In the genomic region with DNA sequence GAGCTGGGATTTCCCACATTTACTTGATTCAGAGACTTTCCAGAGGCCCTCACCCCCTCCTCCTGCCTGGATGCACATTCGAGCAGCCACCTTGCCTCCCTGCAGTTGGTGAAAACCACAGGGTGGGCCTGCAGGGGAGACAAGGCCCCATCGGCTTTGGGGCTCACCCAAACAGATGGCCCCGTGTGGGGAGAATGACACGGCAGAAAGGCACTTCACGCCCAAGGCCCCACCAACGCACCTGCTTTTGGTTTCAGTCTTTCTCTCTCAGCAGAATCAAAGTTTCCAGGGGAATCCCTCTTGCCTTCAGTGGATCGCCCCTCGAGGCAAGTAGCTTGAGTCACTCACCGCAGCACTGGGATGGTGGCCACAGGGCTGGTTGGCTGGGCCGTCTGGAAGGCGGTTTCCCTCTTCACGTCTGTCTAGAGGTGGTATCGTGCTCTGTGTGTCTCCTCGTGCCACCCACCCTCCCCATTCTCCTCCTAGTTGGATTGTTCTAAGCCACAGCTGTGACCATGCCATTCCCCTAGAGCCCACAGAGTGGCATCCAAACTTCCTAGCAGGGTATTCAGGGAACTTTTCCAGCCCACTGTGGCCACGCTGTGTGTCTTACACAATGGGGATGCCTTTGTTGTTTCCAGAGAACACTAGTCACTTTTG, we compare ENCODE assay signal across 8 cellular contexts. TPM values are rescaled to one million over a fixed set of nuclear protein-coding genes. Genes with fewer than 3 reads are reported as not detected.
DNase-seq lines count a peak whose midpoint lies in the region; ATAC-seq, FAIRE-seq and TF ChIP-seq lines count a peak whose summit lies in the region.

No MANE protein-coding gene starts in this region.

- CTCF ChIA-PET in GM12878 (lab: Yijun Ruan, JAX): interaction anchor here (0.7 to 3.7 kb wide), 7 partner anchors 9 to 76 kb away, joined by 3 to 40 read pairs (median 4); no protein-coding TSS in a partner anchor

- TF ChIP-seq POLR2A in GM18505 (IDR thresholded peaks at IDR 0.05; ENCODE audit: borderline replicate concordance, extremely low read depth, insufficient read depth, insufficient read length) (no peak), GM12878 (IDR thresholded peaks at IDR 0.05; ENCODE audit: low read depth, low read length) (peak; percentile 81)

- H3K79me2 ChIP-seq in GM12878 (ENCODE audit: control insufficient read depth, insufficient read depth, low read length) (no peaks in the 10 kb centered on the region), GM23248 (ENCODE audit: insufficient read depth) (no peaks in the 10 kb centered on the region)

- intact Hi-C loops in GM12878 (cut with micrococcal nuclease; ENCODE audit: unreplicated experiment): loop anchor here (1.0 to 10.0 kb wide), 3 partner anchors 18 to 961 kb away; no protein-coding TSS in a partner anchor

- H2AFZ ChIP-seq in GM12878 (ENCODE audit: control insufficient read depth, low read depth, low read length): peak overlapping the region; percentile 64
- H2AFZ ChIP-seq in GM23248: no peak overlapping the region

- H3K4me2 ChIP-seq in GM12878 (ENCODE audit: control insufficient read depth, insufficient read depth) (peak overlapping the region; percentile 91), GM23248 (ENCODE audit: unreplicated experiment) (no peak overlapping the region)

- no peak for TF ChIP-seq RAD21 in GM12878 (IDR thresholded peaks at IDR 0.05; ENCODE audit: insufficient read depth, low read depth, low read length)

- peak; percentile 2 to 17 (median 13); a peak in 3 of 6 replicates for TF ChIP-seq CTCF in GM12878 (IDR thresholded peaks at IDR 0.05 in 2 of 3, conservative IDR thresholded peaks at IDR 0.05 in 1 of 3; ENCODE audit: control insufficient read depth in 2 of 3, extremely low read depth in 1 of 3, insufficient read depth in 1 of 3, low read depth in 3 of 3, low read length in 3 of 3)

- H3K9ac ChIP-seq in GM12878 (ENCODE audit: control insufficient read depth, insufficient read depth, low read length) (peak overlapping the region; percentile 76), GM23248 (no peak overlapping the region)

- H3K36me3 ChIP-seq in GM12878 (ENCODE audit: control insufficient read depth in 2 of 2, insufficient read depth in 2 of 2, low read length in 1 of 2) (no peaks in the 10 kb centered on the region), GM23248 (ENCODE audit: low read depth) (no peaks in the 10 kb centered on the region)

- H4K20me1 ChIP-seq in GM12878 (ENCODE audit: control insufficient read depth, insufficient read depth) (no peaks in the 10 kb centered on the region), GM23248 (ENCODE audit: insufficient read depth) (no peaks in the 10 kb centered on the region)

- DNase-seq in T-helper 1 cell (peak in 4 of 5 donors; percentile 7 to 83 (median 10)), GM12878 (ENCODE audit: low read depth, low spot score) (peak; percentile 90), NCI-H526 treated with DMSO at 0.1 percent for 48 hours (lab: John Stamatoyannopoulos, UW) (no peak), GM23248 (no peak), dermis blood vessel endothelial cell (no peak)
- peak; percentile 74 to 78 for DNase-seq in stimulated activated CD4-positive, alpha-beta T cell treated with anti-CD3 and anti-CD28 coated beads, Interleukin-2, amount 100 ng/mL, for 48 hours

- SMC1A ChIA-PET in GM12878 (lab: Charles Lee; ENCODE audit: uncharacterized antibody, unreplicated experiment): interaction anchor here (0.8 to 3.7 kb wide), 15 partner anchors 10 to 115 kb away, joined by 3 to 50 read pairs (median 3); no protein-coding TSS in a partner anchor

- in situ Hi-C loops in GM12878 (cut with MboI) (no loop called here), GM23248 (cut with MboI) (loop anchor here (25.0 kb wide), 1 partner anchor 758 kb away; no protein-coding TSS in a partner anchor)

- no peaks in the 10 kb centered on the region for H3K9me2 ChIP-seq in GM23248 (ENCODE audit: insufficient read depth)

- peaks cover 34% of the 10 kb centered on the region for H3K4me1 ChIP-seq in GM12878 (ENCODE audit: control insufficient read depth, insufficient read depth, low read length)
- peaks cover 6% of the 10 kb centered on the region; the same call in 1 of the 2 replicates for H3K4me1 ChIP-seq in GM23248 (ENCODE audit: insufficient read depth)

- RAD21 ChIA-PET in GM12878 (lab: Charles Lee; ENCODE audit: unreplicated experiment): interaction anchor here (0.8 to 3.7 kb wide), 10 partner anchors 8 to 565 kb away, joined by 3 to 50 read pairs (median 6); no protein-coding TSS in a partner anchor

- no peaks in the 10 kb centered on the region for H3K27me3 ChIP-seq in GM12878 (replicated peaks in 1 of 2; ENCODE audit: control insufficient read depth in 2 of 2, insufficient read depth in 2 of 2, low read length in 1 of 2)
- no peaks in the 10 kb centered on the region for H3K27me3 ChIP-seq in GM23248 (replicated peaks; ENCODE audit: insufficient read depth)

- ATAC-seq in GM18505 (IDR thresholded peaks at IDR 0.05; ENCODE audit: unreplicated experiment): peak; percentile 85
- ATAC-seq in HG02763 (IDR thresholded peaks at IDR 0.05; ENCODE audit: unreplicated experiment): peak; percentile 82
- ATAC-seq in GM12878: peak; percentile 89

- no TSS peak for BruUV-seq in GM12878 (replicated peaks; lab: Mats Ljungman, UMichigan)

- WGBS in GM12878 (ENCODE audit: insufficient coverage, insufficient replicate concordance, low lambda C conversion rate, missing lambda C conversion rate): 3% methylated on average over 15 of the region's 15 CpGs
- 68 to 71% methylated on average over 15 of the region's 15 CpGs for WGBS in GM23248 (ENCODE audit: low coverage in 1 of 2, low lambda C conversion rate in 2 of 2, missing lambda C conversion rate in 2 of 2), 2 experiments

- H3K4me3 ChIP-seq in GM12878 (peak overlapping the region; percentile 29; the same call in 1 of the 2 replicates), GM23248 (no peak overlapping the region)

- H3K27ac ChIP-seq in GM12878 (ENCODE audit: control insufficient read depth, insufficient read depth) (peak overlapping the region; percentile 96), GM23248 (no peak overlapping the region)

- peak; percentile 79 for FAIRE-seq in GM12878 (lab: Jason Lieb, UNC)

- POLR2A ChIA-PET in GM12878 (lab: Charles Lee): interaction anchor here (0.6 to 1.9 kb wide), 12 partner anchors 8 to 930 kb away, joined by 3 to 8 read pairs (median 4); a partner anchor contains a TSS

- H3K9me3 ChIP-seq in GM12878 (replicated peaks; ENCODE audit: control insufficient read depth, insufficient read depth, low read length) (no peaks in the 10 kb centered on the region), GM23248 (ENCODE audit: low read depth) (no peaks in the 10 kb centered on the region)

- peak; percentile 75 to 89; a peak in 3 of 4 replicates for TF ChIP-seq EP300 in GM12878 (IDR thresholded peaks at IDR 0.05; ENCODE audit: borderline replicate concordance in 1 of 2, control insufficient read depth in 1 of 2, low read depth in 2 of 2, low read length in 2 of 2)

- no peaks in the 10 kb centered on the region for H3F3A ChIP-seq in GM23248 (ENCODE audit: insufficient read depth)

TF ChIP-seq in GM12878, 131 proteins besides CTCF, POLR2A, EP300 and RAD21 (continues in another document):
- TF ChIP-seq NR2C1 (IDR thresholded peaks at IDR 0.05): no peak

RNA-seq across cellular contexts. Expression of a gene that starts 31.8 kb away (rescaled TPM):
- 26.3 and 28.5 TPM in 2 replicates for total RNA-seq in GM12878 (2013; cell fraction: nucleolus; rRNA removed)
- total RNA-seq in GM12878 (2014; rRNA removed) (255 and 282 TPM in 2 replicates), GM12878 (2014; rRNA removed; fragmentation: Illumina TruSeq; extraction: Trizol) (318 and 349 TPM in 2 replicates), GM12878 (2021) (267 and 278 TPM in 2 replicates), dermis blood vessel endothelial cell (97.0 and 108 TPM in 2 replicates)
- polyA plus RNA-seq in GM12878 (2011; ENCODE audit: low read depth): 650 TPM
- polyA plus RNA-seq in GM12878 (2011; rRNA removed) (257 and 280 TPM in 2 replicates), GM12878 (2014; fragmentation: Illumina TruSeq; extraction: Trizol) (239 and 335 TPM in 2 replicates), GM12878 (2014; fragmentation: Nextera tagmentation; extraction: Ambion mirVana) (100 to 1,000 TPM; 108 to 229 TPM), GM12878 (2014; rRNA removed) (384 and 396 TPM in 2 replicates), GM12878 (2016; fragmentation: Nextera tagmentation; extraction: Ambion mirVana) (100 to 1,000 TPM; 721 to 747 TPM), GM23248 (2016; fragmentation: Nextera tagmentation; extraction: Ambion mirVana) (428 and 441 TPM in 2 replicates)
- polyA plus RNA-seq in GM12878 (2011; cell fraction: cytosol; rRNA removed): 360 and 365 TPM in 2 replicates
- polyA plus RNA-seq in GM12878 (2011; cell fraction: nucleus; rRNA removed): 136 and 154 TPM in 2 replicates
- polyA plus RNA-seq in GM12878 (2012): 422 and 604 TPM in 2 replicates
- 62.5 and 68.0 TPM in 2 replicates for polyA minus RNA-seq in GM12878 (2011; rRNA and poly(A)+ RNA removed)
- 22.1 and 25.8 TPM in 2 replicates for polyA minus RNA-seq in GM12878 (2011; cell fraction: cytosol; rRNA and poly(A)+ RNA removed)
- 28.2 and 46.9 TPM in 2 replicates for polyA minus RNA-seq in GM12878 (2011; cell fraction: nucleus; rRNA and poly(A)+ RNA removed)
- 117 and 127 TPM in 2 replicates for total RNA-seq in GM23248 (2014; rRNA removed; shearing (Covaris generic))

RNA-seq across cellular contexts. Expression of a gene that starts 32.2 kb away (rescaled TPM):
- total RNA-seq in GM12878 (2013; cell fraction: nucleolus; rRNA removed): 49.9 and 52.5 TPM in 2 replicates
- total RNA-seq in GM12878 (2014; rRNA removed) (43.0 and 45.2 TPM in 2 replicates), GM12878 (2014; rRNA removed; fragmentation: Illumina TruSeq; extraction: Trizol) (34.6 and 34.9 TPM in 2 replicates), GM12878 (2021) (31.7 and 33.0 TPM in 2 replicates), dermis blood vessel endothelial cell (45.6 and 50.2 TPM in 2 replicates)
- polyA plus RNA-seq in GM12878 (2011; ENCODE audit: low read depth): 27.8 TPM
- polyA plus RNA-seq in GM12878 (2011; rRNA removed) (44.7 and 56.1 TPM in 2 replicates), GM12878 (2014; fragmentation: Illumina TruSeq; extraction: Trizol) (40.9 and 53.2 TPM in 2 replicates), GM12878 (2014; fragmentation: Nextera tagmentation; extraction: Ambion mirVana) (10 to 100 TPM in 1 of 2 experiments, 1 to 10 TPM in 1; 8.8 to 17.8 TPM), GM12878 (2014; rRNA removed) (36.3 and 37.2 TPM in 2 replicates), GM12878 (2016; fragmentation: Nextera tagmentation; extraction: Ambion mirVana) (10 to 100 TPM; 50.8 to 52.5 TPM), GM23248 (2016; fragmentation: Nextera tagmentation; extraction: Ambion mirVana) (59.5 and 64.5 TPM in 2 replicates)
- polyA plus RNA-seq in GM12878 (2011; cell fraction: cytosol; rRNA removed): 31.6 and 31.8 TPM in 2 replicates
- 24.9 and 27.6 TPM in 2 replicates for polyA plus RNA-seq in GM12878 (2011; cell fraction: nucleus; rRNA removed)
- polyA plus RNA-seq in GM12878 (2012): 30.4 and 32.4 TPM in 2 replicates
- polyA minus RNA-seq in GM12878 (2011; rRNA and poly(A)+ RNA removed): 22.4 and 26.1 TPM in 2 replicates
- polyA minus RNA-seq in GM12878 (2011; cell fraction: cytosol; rRNA and poly(A)+ RNA removed): 8.8 and 9.9 TPM in 2 replicates
- 15.4 and 21.9 TPM in 2 replicates for polyA minus RNA-seq in GM12878 (2011; cell fraction: nucleus; rRNA and poly(A)+ RNA removed)
- 61.7 and 65.8 TPM in 2 replicates for total RNA-seq in GM23248 (2014; rRNA removed; shearing (Covaris generic))

Comparison
In these comparisons a context has a peak if more than half of its experiments do, and no peak if none do; other contexts are left out.
1. DNase-seq: peak in T-helper 1 cell (4 of 5), GM12878 (single experiment) and stimulated activated CD4-positive, alpha-beta T cell treated with anti-CD3 and anti-CD28 coated beads, Interleukin-2, amount 100 ng/mL, for 48 hours (2 of 2); none in NCI-H526 treated with DMSO at 0.1 percent for 48 hours (single experiment), GM23248 (single experiment) and dermis blood vessel endothelial cell (single experiment).
2. Peak in every context shown above with its lines, with median percentiles within 50 percentile points of each other: ATAC-seq.